ENCODE assay signal across 19 cellular contexts in genomic region chr7:30679664-30680063, GRCh38. TPM values are rescaled to one million over a fixed set of nuclear protein-coding genes. Genes with fewer than 3 reads are reported as not detected.
"Had no signal": no experiment of that assay in that cellular context is flagged by ENCODE, and none has a peak within 500 bp of the region (broad histone marks: within the 10 kb centered on the region; RNA-seq: fewer than 3 reads in every experiment).

No MANE protein-coding gene starts in this region.

- H3K27ac ChIP-seq: epithelial cell of prostate, heart left ventricle had no signal

- DNase-seq: activated CD4-positive, CD25-positive, alpha-beta regulatory T cell treated with anti-CD3 and anti-CD28 coated beads, Interleukin-2, amount 50 U/mL, for 72 hours; activated naive CD4-positive, alpha-beta T cell treated with Interleukin-2 at 50 U/mL for 16 hours; activated T-cell treated with anti-CD3 and anti-CD28 coated beads for 4 hours; aorta; effector memory CD4-positive, alpha-beta T cell; foreskin melanocyte; heart left ventricle; immature natural killer cell; left colon; nephron progenitor cell; occipital lobe; right cardiac atrium; small intestine; stimulated activated CD4-positive, alpha-beta T cell treated with anti-CD3 and anti-CD28 coated beads, Interleukin-4, amount 100 ng/mL, for 4 hours; stimulated activated CD8-positive, alpha-beta memory T cell treated with anti-CD3 and anti-CD28 coated beads, Interleukin-4, amount 100 ng/mL, for 48 hours; stimulated activated naive CD8-positive, alpha-beta T cell treated with anti-CD3 and anti-CD28 coated beads, Interleukin-15, Interleukin-2, amounts not matched to agents 100 U/mL and 50 U/mL, for 24 hours had no signal

RNA-seq across cellular contexts. Expression of gene CRHR2, which starts 2.6 kb away (rescaled TPM):
- total RNA-seq: fibroblast of lung, mesothelial cell of epicardium had no signal
